ENCODE assay signal across 9 cellular contexts in the genomic region with DNA sequence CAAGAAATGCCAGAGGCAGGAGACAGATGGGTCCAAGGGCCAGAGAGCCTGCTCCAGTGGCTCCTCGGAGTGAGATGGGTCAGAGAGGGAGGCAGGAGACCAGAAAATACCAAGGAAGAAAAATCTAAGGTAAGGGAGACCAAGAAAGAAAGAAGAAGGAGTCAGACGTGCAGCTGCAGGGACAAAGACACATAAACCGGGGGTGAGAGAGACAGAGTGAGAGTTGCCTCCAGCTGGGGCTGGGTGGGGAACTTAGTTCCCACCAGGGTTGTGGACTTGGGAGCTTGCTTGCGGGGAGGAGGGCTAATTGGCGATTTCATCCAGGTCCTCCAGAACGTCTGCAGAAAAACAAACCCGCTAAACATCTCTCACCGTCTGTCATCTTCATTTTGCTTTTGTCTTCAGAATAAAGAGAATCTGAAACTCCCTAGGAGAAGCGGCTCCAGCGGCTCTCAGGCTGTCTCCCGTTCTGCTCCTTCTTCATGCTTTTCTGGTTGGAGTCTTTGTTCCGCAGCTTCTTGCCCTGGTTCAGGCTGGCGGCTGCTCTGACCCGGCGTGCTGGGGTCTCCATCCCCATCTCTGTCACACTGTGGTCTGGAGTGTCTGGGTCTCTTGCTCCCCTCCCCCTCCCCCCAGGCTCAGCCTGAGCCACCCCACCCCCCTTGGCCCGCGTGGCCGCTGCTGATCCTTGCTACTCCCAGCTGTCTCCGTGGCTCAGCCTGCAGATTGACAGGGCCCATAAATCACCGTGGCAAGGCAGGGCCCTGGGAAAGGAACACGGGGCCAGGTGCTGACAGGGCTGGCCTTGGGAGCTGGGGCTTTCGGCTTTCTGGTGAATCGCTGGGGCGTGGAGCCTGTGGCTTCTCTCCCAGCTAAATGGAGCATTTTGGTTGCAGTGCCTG.
DNase-seq lines count a peak whose midpoint lies in the region; ATAC-seq lines count a peak whose summit lies in the region.
"Had no signal": no experiment of that assay in that cellular context is flagged by ENCODE, and none has a peak within 500 bp of the region (broad histone marks: within the 10 kb centered on the region; RNA-seq: fewer than 3 reads in every experiment).

No MANE protein-coding gene starts in this region.

- H3K27ac Mint-ChIP-seq in activated CD4-positive, alpha-beta T cell treated with anti-CD3 and anti-CD28 coated beads, Interleukin-2, amount 10 ng/mL, durations not matched to agents 7 days and 5 days = peak overlapping the region; percentile 74
- H3K27ac Mint-ChIP-seq: activated T-helper 1 cell treated with anti-CD3 and anti-CD28 coated beads, Interleukin-12 subunit alpha, Interleukin-12 subunit beta, Interleukin-2, Interleukin-4 antibody, amounts not matched to agents 30 ng/mL and 10 ng/mL and 1 ng/mL, durations not matched to agents 14 hours and 24 hours and 36 hours had no signal

- 14% methylated on average over 24 of the region's 24 CpGs for WGBS in thymus

- peak overlapping the region; percentile 25 for H3K27ac ChIP-seq in thymus (ENCODE audit: low read depth)

- peaks cover 30% of the 10 kb centered on the region for H3K27me3 Mint-ChIP-seq in activated CD4-positive, alpha-beta T cell treated with anti-CD3 and anti-CD28 coated beads, Interleukin-2, amount 10 ng/mL, durations not matched to agents 7 days and 5 days

- POLR2A ChIA-PET in activated CD4-positive, alpha-beta T cell treated with anti-CD3 and anti-CD28 coated beads, Interleukin-2, amount 10 ng/mL, durations not matched to agents 7 days and 5 days (lab: Charles Lee) = no interaction called here

- no peak overlapping the region for H3K4me3 Mint-ChIP-seq in activated CD4-positive, alpha-beta T cell treated with anti-CD3 and anti-CD28 coated beads, Interleukin-2, amount 10 ng/mL, durations not matched to agents 7 days and 5 days
- H3K4me3 Mint-ChIP-seq: activated T-helper 1 cell treated with anti-CD3 and anti-CD28 coated beads, Interleukin-12 subunit alpha, Interleukin-12 subunit beta, Interleukin-2, Interleukin-4 antibody, amounts not matched to agents 30 ng/mL and 10 ng/mL and 1 ng/mL, durations not matched to agents 14 hours and 24 hours and 36 hours had no signal

- no peak for DNase-seq in activated CD4-positive, alpha-beta T cell treated with anti-CD3 and anti-CD28 coated beads, Interleukin-2, amount 10 ng/mL, durations not matched to agents 7 days and 5 days
- no peak for DNase-seq in activated CD4-positive, alpha-beta T cell treated with anti-CD3 and anti-CD28 coated beads, Interleukin-2, amount 50 U/mL, for 1 hour
- DNase-seq in NCI-H510A treated with DMSO at 0.1 percent for 48 hours (lab: John Stamatoyannopoulos, UW) = peak; percentile 96
- DNase-seq in glomerular visceral epithelial cell (ENCODE audit: extremely low spot score) = peak; percentile 16

- no peaks in the 10 kb centered on the region for H3K9me3 Mint-ChIP-seq in activated CD4-positive, alpha-beta T cell treated with anti-CD3 and anti-CD28 coated beads, Interleukin-2, amount 10 ng/mL, durations not matched to agents 7 days and 5 days
- H3K9me3 Mint-ChIP-seq: activated T-helper 1 cell treated with anti-CD3 and anti-CD28 coated beads, Interleukin-12 subunit alpha, Interleukin-12 subunit beta, Interleukin-2, Interleukin-4 antibody, amounts not matched to agents 30 ng/mL and 10 ng/mL and 1 ng/mL, durations not matched to agents 14 hours and 24 hours and 36 hours had no signal

- H3K4me3 ChIP-seq in thymus (ENCODE audit: low read length) = peak overlapping the region; percentile 15

- ATAC-seq in HG02798 (IDR thresholded peaks at IDR 0.05; ENCODE audit: poor library complexity, unreplicated experiment) (no peak), GM18861 (IDR thresholded peaks at IDR 0.05; ENCODE audit: unreplicated experiment) (no peak), HG02588 (IDR thresholded peaks at IDR 0.05; ENCODE audit: unreplicated experiment) (no peak)

- CTCF ChIA-PET in activated CD4-positive, alpha-beta T cell treated with anti-CD3 and anti-CD28 coated beads, Interleukin-2, amount 10 ng/mL, durations not matched to agents 7 days and 5 days (lab: Charles Lee) = interaction anchor here (0.6 kb wide), 1 partner anchor 78 kb away, joined by 3 read pairs; no protein-coding TSS in a partner anchor

- H3K4me1 ChIP-seq in thymus (ENCODE audit: control insufficient read depth, insufficient read depth, low read length) = peaks cover 6% of the 10 kb centered on the region

- no peaks in the 10 kb centered on the region for H3K36me3 Mint-ChIP-seq in activated CD4-positive, alpha-beta T cell treated with anti-CD3 and anti-CD28 coated beads, Interleukin-2, amount 10 ng/mL, durations not matched to agents 7 days and 5 days (ENCODE audit: low read depth)

- H3K27me3 ChIP-seq in thymus (ENCODE audit: control insufficient read depth, insufficient read depth) = no peaks in the 10 kb centered on the region

- peaks cover 11% of the 10 kb centered on the region for H3K4me1 Mint-ChIP-seq in activated CD4-positive, alpha-beta T cell treated with anti-CD3 and anti-CD28 coated beads, Interleukin-2, amount 10 ng/mL, durations not matched to agents 7 days and 5 days

- no peaks in the 10 kb centered on the region for H3K36me3 ChIP-seq in thymus (ENCODE audit: control insufficient read depth, insufficient read depth)

- no peaks in the 10 kb centered on the region for H3K9me3 ChIP-seq in thymus (ENCODE audit: control insufficient read depth)

Comparison
In these comparisons a context has a peak if more than half of its experiments do, and no peak if none do; other contexts are left out.
1. DNase-seq: peak in NCI-H510A treated with DMSO at 0.1 percent for 48 hours (single experiment) and glomerular visceral epithelial cell (single experiment); none in activated CD4-positive, alpha-beta T cell treated with anti-CD3 and anti-CD28 coated beads, Interleukin-2, amount 10 ng/mL, durations not matched to agents 7 days and 5 days (single experiment) and activated CD4-positive, alpha-beta T cell treated with anti-CD3 and anti-CD28 coated beads, Interleukin-2, amount 50 U/mL, for 1 hour (single experiment).